8 cellular contexts compared by ENCODE assay signal in genomic region chr12:126874427-126875026, GRCh38.
DNase-seq lines count a peak whose midpoint lies in the region; ATAC-seq and TF ChIP-seq lines count a peak whose summit lies in the region.

No MANE protein-coding gene starts in this region.

- no peaks in the 10 kb centered on the region for H3K36me3 ChIP-seq in fibroblast of lung (ENCODE audit: control insufficient read depth, insufficient read depth, low read length)
- H3K36me3 ChIP-seq in neural progenitor cell = no peaks in the 10 kb centered on the region

- H3F3A ChIP-seq in neural progenitor cell (ENCODE audit: low read depth) = no peaks in the 10 kb centered on the region

- no peaks in the 10 kb centered on the region for H3K9me3 Mint-ChIP-seq in neural progenitor cell

- H3K27me3 ChIP-seq in fibroblast of lung (ENCODE audit: control insufficient read depth, insufficient read depth, low read length) (no peaks in the 10 kb centered on the region), neural progenitor cell (no peaks in the 10 kb centered on the region)

- H3K4me3 ChIP-seq in fibroblast of lung (replicated peaks in 1 of 4; ENCODE audit: control extremely low read depth in 1 of 4, insufficient read depth in 1 of 4, low read depth in 3 of 4, low read length in 4 of 4) (no peak overlapping the region), neural progenitor cell (no peak overlapping the region)

- H3K36me3 Mint-ChIP-seq in neural progenitor cell = no peaks in the 10 kb centered on the region

- H3K27ac ChIP-seq in fibroblast of lung (ENCODE audit: insufficient read depth, low read length) (no peak overlapping the region), neural progenitor cell (no peak overlapping the region), substantia nigra (ENCODE audit: low read depth, low read length, poor library complexity, severe bottlenecking) (no peak overlapping the region)

- no peak overlapping the region for H3K4me3 Mint-ChIP-seq in neural progenitor cell

- peaks cover 9% of the 10 kb centered on the region for H3K27me3 Mint-ChIP-seq in neural progenitor cell (ENCODE audit: insufficient read depth, low read depth)

- no peaks in the 10 kb centered on the region for H3K4me1 Mint-ChIP-seq in neural progenitor cell

- H4K20me1 ChIP-seq in fibroblast of lung (ENCODE audit: control insufficient read depth, extremely low read depth, insufficient read depth, low read length) (no peaks in the 10 kb centered on the region), neural progenitor cell (ENCODE audit: low read depth) (no peaks in the 10 kb centered on the region)

- H2AFZ ChIP-seq in fibroblast of lung (ENCODE audit: low read length) (no peak overlapping the region), neural progenitor cell (replicated peaks) (no peak overlapping the region)

- H3K9ac ChIP-seq in fibroblast of lung (ENCODE audit: insufficient read depth, low read length) = no peak overlapping the region
- no peak overlapping the region for H3K9ac ChIP-seq in neural progenitor cell

- no peaks in the 10 kb centered on the region for H3K79me2 ChIP-seq in fibroblast of lung (ENCODE audit: control insufficient read depth, insufficient read depth, low read length)
- H3K79me2 ChIP-seq in neural progenitor cell (ENCODE audit: low read depth) = no peaks in the 10 kb centered on the region

- H3K9me3 ChIP-seq in fibroblast of lung (ENCODE audit: control insufficient read depth, insufficient read depth, low read depth, low read length) (no peaks in the 10 kb centered on the region), neural progenitor cell (ENCODE audit: low read depth) (no peaks in the 10 kb centered on the region)

- H3K4me1 ChIP-seq in fibroblast of lung (ENCODE audit: control insufficient read depth, extremely low read depth, insufficient read depth, low read length) (no peaks in the 10 kb centered on the region), neural progenitor cell (no peaks in the 10 kb centered on the region)

- peak; percentile 4 for DNase-seq in AG09319 (ENCODE audit: extremely low read depth, low read depth)
- peak; percentile 31 for DNase-seq in NOMO-1 treated with dmso at 0.1 percent for 144 hours (lab: John Stamatoyannopoulos, UW; ENCODE audit: unreplicated experiment)
- DNase-seq in activated T-cell treated with anti-CD3 and anti-CD28 coated beads for 1 hour (ENCODE audit: low read depth) = peak; percentile 50
- peak in 1 of 2 donors; percentile 28 for DNase-seq in fibroblast of lung (ENCODE audit: low read depth in 2 of 2)
- DNase-seq in neural progenitor cell (ENCODE audit: low spot score) = peak; percentile 83
- peak in 45 of 49 donors; percentile 1 to 75 (median 31) for DNase-seq in substantia nigra (lab: John Stamatoyannopoulos, UW)

- no peak overlapping the region for H3K27ac Mint-ChIP-seq in neural progenitor cell

- H3K4me2 ChIP-seq in fibroblast of lung (ENCODE audit: extremely low read depth, insufficient read depth, low read length) (no peak overlapping the region), neural progenitor cell (no peak overlapping the region)

- TF ChIP-seq CTCF in AG09319 (IDR thresholded peaks at IDR 0.05; ENCODE audit: low read depth, low read length) = peak; percentile 85
- peak; percentile 29 to 32 for TF ChIP-seq CTCF in fibroblast of lung (conservative IDR thresholded peaks at IDR 0.05 in 1 of 2, IDR thresholded peaks at IDR 0.05 in 1 of 2; ENCODE audit: low read depth in 1 of 2, low read length in 2 of 2)
- TF ChIP-seq CTCF in neural progenitor cell (IDR thresholded peaks at IDR 0.05) = peak; percentile 91

- ATAC-seq in GM18861 (IDR thresholded peaks at IDR 0.05; ENCODE audit: unreplicated experiment) (peak; percentile 96), HG03196 (IDR thresholded peaks at IDR 0.05; ENCODE audit: unreplicated experiment) (peak; percentile 64)

Comparison
In these comparisons a context has a peak if more than half of its experiments do, and no peak if none do; other contexts are left out.
1. CTCF ChIP-seq: peak in every context shown above with its lines; median percentile 91 in neural progenitor cell; 85 in AG09319; 30 in fibroblast of lung.